Comparison of ENCODE assay signal across 29 cellular contexts in the genomic region with DNA sequence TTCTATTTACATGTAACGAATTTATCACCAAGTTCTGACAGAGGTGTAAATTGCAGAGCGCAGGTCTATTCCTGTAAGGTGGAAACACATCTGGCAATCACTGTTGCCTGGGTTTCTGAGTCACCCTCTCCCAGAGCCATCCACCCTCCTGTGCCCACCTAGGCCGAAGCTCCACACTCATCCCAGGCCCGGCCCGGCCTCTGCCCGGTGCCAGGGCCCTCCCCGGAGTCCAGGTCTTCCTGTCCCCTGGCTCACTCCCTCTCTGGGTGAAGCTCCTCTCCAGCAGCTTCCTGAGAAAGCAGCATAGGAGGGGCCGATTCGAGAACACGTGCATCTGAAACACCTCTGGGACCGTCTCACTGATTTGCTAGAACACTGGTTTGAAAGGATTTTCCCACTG.
"Had no signal": no experiment of that assay in that cellular context is flagged by ENCODE, and none has a peak within 500 bp of the region (broad histone marks: within the 10 kb centered on the region; RNA-seq: fewer than 3 reads in every experiment).

No MANE protein-coding gene starts in this region.

- H3K27me3 Mint-ChIP-seq: dendritic cell treated with granulocyte-macrophage colony-stimulating factor and Interleukin-4, amounts not matched to agents 40 ng/mL and 50 ng/mL, for 4 days had no signal

- FAIRE-seq: endometrium had no signal

- H2AFZ ChIP-seq: hepatocyte had no signal

- H3K4me2 ChIP-seq: hepatocyte had no signal

- H3K27ac Mint-ChIP-seq: dendritic cell treated with granulocyte-macrophage colony-stimulating factor and Interleukin-4, amounts not matched to agents 40 ng/mL and 50 ng/mL, for 4 days; effector memory CD8-positive, alpha-beta T cell; endodermal cell; immature natural killer cell; mesothelial cell of epicardium; naive B cell; naive thymus-derived CD8-positive, alpha-beta T cell had no signal

- H3K4me1 Mint-ChIP-seq: endodermal cell, immature natural killer cell, mesothelial cell of epicardium, naive B cell had no signal

- H3K4me1 ChIP-seq: colonic mucosa, esophagus squamous epithelium, gastrocnemius medialis, left lung, lower lobe of right lung had no signal

- H3K9me3 ChIP-seq: colonic mucosa had no signal

- H3K4me3 Mint-ChIP-seq: dendritic cell treated with granulocyte-macrophage colony-stimulating factor and Interleukin-4, amounts not matched to agents 40 ng/mL and 50 ng/mL, for 4 days; effector memory CD8-positive, alpha-beta T cell; endodermal cell; immature natural killer cell; mesothelial cell of epicardium; naive B cell; naive thymus-derived CD8-positive, alpha-beta T cell had no signal

- ATAC-seq: effector memory CD8-positive, alpha-beta T cell; esophagus mucosa; gastrocnemius medialis; left cardiac atrium; left lung; left ventricle myocardium superior; lower lobe of right lung; mucosa of descending colon; naive thymus-derived CD8-positive, alpha-beta T cell had no signal

- H3K79me2 ChIP-seq: hepatocyte had no signal

- H3K27me3 ChIP-seq: colonic mucosa, gastrocnemius medialis, hepatocyte, left lung had no signal

- H3K36me3 Mint-ChIP-seq: mesothelial cell of epicardium had no signal

- H3K4me3 ChIP-seq: colonic mucosa, esophagus squamous epithelium, gastrocnemius medialis, hepatocyte, left lung, lower lobe of right lung, mucosa of descending colon had no signal

- H3K27ac ChIP-seq: colonic mucosa, epithelial cell of prostate, esophagus squamous epithelium, gastrocnemius medialis, hepatocyte, left lung, lower lobe of right lung had no signal

- DNase-seq: colonic mucosa; cortex of kidney; effector CD8-positive, alpha-beta T cell; effector memory CD8-positive, alpha-beta T cell; endodermal cell; erythroblast; esophagus squamous epithelium; foreskin fibroblast; foreskin melanocyte; gastrocnemius medialis; glutamatergic neuron; head of caudate nucleus; hypothalamus; immature natural killer cell; islet precursor cell; left cardiac atrium; left lung; left ventricle myocardium superior; lower lobe of right lung; mesenchymal stem cell; mucosa of descending colon; naive B cell; naive thymus-derived CD8-positive, alpha-beta T cell had no signal

- H3K36me3 ChIP-seq: colonic mucosa, esophagus squamous epithelium, gastrocnemius medialis, left lung, lower lobe of right lung had no signal
